ENCODE assay signal across 26 cellular contexts in the genomic region with DNA sequence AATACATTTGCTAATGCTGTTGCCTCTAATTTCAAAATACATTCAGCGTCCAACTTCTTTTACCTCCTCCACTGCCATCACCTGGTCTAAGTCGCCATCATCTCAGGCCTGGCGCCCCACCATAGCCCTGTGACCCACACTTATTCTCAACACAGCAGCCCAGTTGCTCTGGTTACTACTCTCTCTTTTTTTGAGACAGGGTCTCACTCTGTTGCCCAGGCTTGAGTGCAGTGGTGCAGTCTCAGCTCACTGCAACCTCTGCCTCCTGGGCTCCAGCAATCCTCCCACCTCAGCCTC. TPM values are rescaled to one million over a fixed set of nuclear protein-coding genes. Genes with fewer than 3 reads are reported as not detected.
DNase-seq lines count a peak whose midpoint lies in the region; ATAC-seq, FAIRE-seq and TF ChIP-seq lines count a peak whose summit lies in the region.
"Had no signal": no experiment of that assay in that cellular context is flagged by ENCODE, and none has a peak within 500 bp of the region (broad histone marks: within the 10 kb centered on the region; RNA-seq: fewer than 3 reads in every experiment).

No MANE protein-coding gene starts in this region.

- peak overlapping the region; percentile 26 for H3K4me3 Mint-ChIP-seq in neural progenitor cell
- H3K4me3 Mint-ChIP-seq: B cell; CD4-positive, alpha-beta T cell; CD8-positive, alpha-beta T cell had no signal

- peak overlapping the region; percentile 53 for H3K27ac Mint-ChIP-seq in neural progenitor cell
- H3K27ac Mint-ChIP-seq: B cell; CD4-positive, alpha-beta T cell; CD8-positive, alpha-beta T cell had no signal

- BruUV-seq in HepG2 (replicated peaks; lab: Mats Ljungman, UMichigan) = no TSS peak

- H3F3A ChIP-seq in neural progenitor cell (ENCODE audit: low read depth) = peaks cover 25% of the 10 kb centered on the region

- H3K4me2 ChIP-seq in HepG2 (ENCODE audit: low read depth, low read length) (no peak overlapping the region), neural progenitor cell (no peak overlapping the region)
- H3K4me2 ChIP-seq: A549 had no signal

- TF ChIP-seq CTCF in HepG2 (CRISPR knock-in tag; IDR thresholded peaks at IDR 0.05) (no peak), right lobe of liver (IDR thresholded peaks at IDR 0.05) (no peak), neural progenitor cell (IDR thresholded peaks at IDR 0.05) (no peak)

- TF ChIP-seq EP300 in HepG2 (IDR thresholded peaks at IDR 0.05; ENCODE audit: low read depth in 2 of 2, low read length in 2 of 2) (no peak), HepG2 (CRISPR knock-in tag; IDR thresholded peaks at IDR 0.05; ENCODE audit: borderline replicate concordance) (no peak)

- no peak overlapping the region for H2AFZ ChIP-seq in HepG2 (ENCODE audit: low read length)
- no peak overlapping the region for H2AFZ ChIP-seq in neural progenitor cell (replicated peaks)

- DNase-seq in activated effector memory CD4-positive, alpha-beta T cell treated with anti-CD3 and anti-CD28 coated beads, Interleukin-2, amount 50 U/mL, for 16 hours = peak; percentile 12
- no peak for DNase-seq in activated effector memory CD4-positive, alpha-beta T cell treated with Interleukin-2 at 50 U/mL for 16 hours
- DNase-seq in HepG2 (ENCODE audit: low spot score) (no peak), right lobe of liver (no peak), neural progenitor cell (ENCODE audit: low spot score) (no peak), aorta (no peak), NCI-H1417 (lab: John Stamatoyannopoulos, UW) (no peak)
- DNase-seq: AML-193; Calu3; CD8-positive, alpha-beta T cell; DMS79; DND-41; EL; GDM1 had no signal

- H3K79me2 ChIP-seq in HepG2 (ENCODE audit: insufficient read depth, low read length) (peaks cover 4% of the 10 kb centered on the region), neural progenitor cell (ENCODE audit: low read depth) (no peaks in the 10 kb centered on the region)

- H3K27me3 ChIP-seq in HepG2 (ENCODE audit: control insufficient read depth in 1 of 2, insufficient read depth in 2 of 2, low read length in 2 of 2) (no peaks in the 10 kb centered on the region), right lobe of liver (no peaks in the 10 kb centered on the region), neural progenitor cell (peaks cover 37% of the 10 kb centered on the region), aorta (ENCODE audit: control insufficient read depth in 1 of 2, insufficient read depth in 2 of 2, low read length in 1 of 2) (no peaks in the 10 kb centered on the region)

- TF ChIP-seq POLR2A in HepG2 (IDR thresholded peaks at IDR 0.05; ENCODE audit: insufficient read depth in 1 of 2, low read depth in 2 of 2, low read length in 2 of 2) = no peak
- no peak for TF ChIP-seq POLR2A in right lobe of liver (IDR thresholded peaks at IDR 0.05)

- FAIRE-seq in HepG2 (lab: Jason Lieb, UNC) = no peak
- FAIRE-seq: A549, D721Med, GM12878, GM12892, GM18507 had no signal

- H3K9ac ChIP-seq in HepG2 (ENCODE audit: insufficient read depth, low read depth, low read length) = no peak overlapping the region
- H3K9ac ChIP-seq in neural progenitor cell = no peak overlapping the region
- H3K9ac ChIP-seq: BLaER1 treated with 17β-estradiol and CSF1 and Interleukin-3, amounts not matched to agents 10 nM and 100 nM had no signal

- CTCF ChIA-PET in HepG2 (lab: Yijun Ruan, JAX; ENCODE audit: low intra/inter-chr PET ratio, low total read pairs) = no interaction called here

- ATAC-seq in HepG2 (no peak), right lobe of liver (no peak), aorta (ENCODE audit: low FRiP score) (no peak)
- ATAC-seq: A549; CD8-positive, alpha-beta T cell; GM12878 had no signal

- peaks cover 19% of the 10 kb centered on the region for H3K27me3 Mint-ChIP-seq in neural progenitor cell (ENCODE audit: insufficient read depth, low read depth)
- H3K27me3 Mint-ChIP-seq: CD4-positive, alpha-beta T cell had no signal

- POLR2A ChIA-PET in HepG2 (lab: Yijun Ruan, JAX) = interaction anchor here (0.9 to 5.1 kb wide), 9 partner anchors 10 to 168 kb away, joined by 3 to 53 read pairs (median 10); no protein-coding TSS in a partner anchor

- H3K27ac ChIP-seq in HepG2 (ENCODE audit: extremely low read length, insufficient read depth, low read length) = peak overlapping the region; percentile 88
- no peak overlapping the region for H3K27ac ChIP-seq in right lobe of liver
- H3K27ac ChIP-seq in neural progenitor cell = no peak overlapping the region
- no peak overlapping the region for H3K27ac ChIP-seq in aorta (ENCODE audit: low read depth in 1 of 2, low read length in 2 of 2)
- H3K27ac ChIP-seq: 22Rv1; A549; BLaER1 treated with 17β-estradiol and CSF1 and Interleukin-3, amounts not matched to agents 10 nM and 100 nM; C4-2B had no signal

- peaks cover 5% of the 10 kb centered on the region for H3K9me3 Mint-ChIP-seq in neural progenitor cell
- H3K9me3 Mint-ChIP-seq: CD4-positive, alpha-beta T cell had no signal

- intact Hi-C loops in HepG2 (cut with micrococcal nuclease; ENCODE audit: unreplicated experiment) = no loop called here
- intact Hi-C loops in right lobe of liver (cut with DNase I) = no loop called here
- intact Hi-C loops in aorta (cut with DNase I) = loop anchor here in 1 of 2 donors (10.0 kb wide), 1 partner anchor 166 kb away; no protein-coding TSS in a partner anchor

- H3K4me1 Mint-ChIP-seq in neural progenitor cell = peaks cover 62% of the 10 kb centered on the region
- H3K4me1 Mint-ChIP-seq: B cell had no signal

- H3K36me3 ChIP-seq in HepG2 (replicated peaks in 1 of 2; ENCODE audit: control insufficient read depth in 1 of 2, insufficient read depth in 2 of 2, low read length in 2 of 2) (peaks cover 0 to 2% of the 10 kb centered on the region in 2 experiments; a peak in 1 of 5 replicates), right lobe of liver (no peaks in the 10 kb centered on the region), neural progenitor cell (no peaks in the 10 kb centered on the region), aorta (ENCODE audit: control insufficient read depth in 1 of 2, insufficient read depth in 2 of 2, low read length in 1 of 2) (no peaks in the 10 kb centered on the region)
- H3K36me3 ChIP-seq: BLaER1 treated with 17β-estradiol and CSF1 and Interleukin-3, amounts not matched to agents 10 nM and 100 nM had no signal

- H3K9me3 ChIP-seq in HepG2 (ENCODE audit: low read length) = no peaks in the 10 kb centered on the region
- H3K9me3 ChIP-seq in right lobe of liver = no peaks in the 10 kb centered on the region
- H3K9me3 ChIP-seq in neural progenitor cell (ENCODE audit: low read depth) = no peaks in the 10 kb centered on the region
- H3K9me3 ChIP-seq in aorta (ENCODE audit: control insufficient read depth, low read length) = no peaks in the 10 kb centered on the region
- H3K9me3 ChIP-seq: A549, Caco-2 had no signal

- in situ Hi-C loops in HepG2 (cut with HindIII; ENCODE audit: extremely low pct_ligation_motif_present, low pct_unique_long_range_greater_than_20kb) = no loop called here

- peaks cover 78% of the 10 kb centered on the region for H3K4me1 ChIP-seq in HepG2 (ENCODE audit: insufficient read depth, low read length)
- no peaks in the 10 kb centered on the region for H3K4me1 ChIP-seq in right lobe of liver
- H3K4me1 ChIP-seq in neural progenitor cell = peaks cover 24% of the 10 kb centered on the region
- H3K4me1 ChIP-seq in aorta (ENCODE audit: control insufficient read depth in 1 of 2, insufficient read depth in 2 of 2, low read length in 2 of 2) = no peaks in the 10 kb centered on the region
- H3K4me1 ChIP-seq: A549 had no signal

- no peaks in the 10 kb centered on the region for H4K20me1 ChIP-seq in HepG2 (ENCODE audit: insufficient read depth, low read length)
- no peaks in the 10 kb centered on the region for H4K20me1 ChIP-seq in neural progenitor cell (ENCODE audit: low read depth)

- H3K36me3 Mint-ChIP-seq in neural progenitor cell = no peaks in the 10 kb centered on the region
- H3K36me3 Mint-ChIP-seq: CD8-positive, alpha-beta T cell had no signal

- no peak overlapping the region for H3K4me3 ChIP-seq in HepG2 (replicated peaks in 1 of 3; ENCODE audit: insufficient read depth in 1 of 3, low read depth in 2 of 3, low read length in 3 of 3)
- H3K4me3 ChIP-seq in right lobe of liver = no peak overlapping the region
- H3K4me3 ChIP-seq in neural progenitor cell = no peak overlapping the region
- no peak overlapping the region for H3K4me3 ChIP-seq in aorta (ENCODE audit: low read length in 2 of 2)
- H3K4me3 ChIP-seq: A549; BLaER1 treated with 17β-estradiol and CSF1 and Interleukin-3, amounts not matched to agents 10 nM and 100 nM; GM12878 had no signal

- WGBS in HepG2 (ENCODE audit: low lambda C conversion rate) = over 99% methylated on average over 3 of the region's 3 CpGs
- 91% methylated on average over 3 of the region's 3 CpGs for WGBS in right lobe of liver (ENCODE audit: insufficient coverage, low coverage, low lambda C conversion rate, missing lambda C conversion rate)
- 97 to 100% methylated on average over 3 of the region's 3 CpGs for WGBS in aorta, 2 donors

- TF ChIP-seq RAD21 in HepG2 (CRISPR knock-in tag; IDR thresholded peaks at IDR 0.05) = no peak

RNA-seq across cellular contexts. Expression of gene NKD1, which starts 7.5 kb away (rescaled TPM):
- total RNA-seq in HepG2 (2016; rRNA removed; fragmentation: Illumina TruSeq; extraction: Trizol) (59.0 and 70.4 TPM in 2 replicates), right lobe of liver (1 to 10 TPM in 5 of 6 experiments, under 1 TPM in 1; 0.69 to 2.6 (median 2.1) TPM), neural progenitor cell (ENCODE audit: low replicate concordance) (3.3 and 5.3 TPM in 2 replicates), aorta (10 to 100 TPM; 34.4 to 55.2 TPM)
- total RNA-seq in HepG2 (2016; cell fraction: cytosol; rRNA removed; fragmentation: Illumina TruSeq; extraction: Trizol; ENCODE audit: low read depth) = 19.9 and 25.5 TPM in 2 replicates
- total RNA-seq in HepG2 (2016; cell fraction: insoluble cytoplasmic fraction; rRNA removed; fragmentation: Illumina TruSeq; extraction: Trizol) = 50.0 and 70.7 TPM in 2 replicates
- 136 and 148 TPM in 2 replicates for total RNA-seq in HepG2 (2016; cell fraction: membrane; rRNA removed; fragmentation: Illumina TruSeq; extraction: Trizol)
- total RNA-seq in HepG2 (2016; cell fraction: nucleus; rRNA removed; fragmentation: Illumina TruSeq; extraction: Trizol) = 61.9 and 70.6 TPM in 2 replicates
- polyA plus RNA-seq in HepG2 (2011; rRNA removed) (86.1 and 121 TPM in 2 replicates), aorta (1 to 10 TPM; 5.1 to 7.6 TPM)
- polyA plus RNA-seq in HepG2 (2011; cell fraction: cytosol; rRNA removed) = 22.3 and 49.7 TPM in 2 replicates
- polyA plus RNA-seq in HepG2 (2011; cell fraction: nucleus; rRNA removed) = 150 and 275 TPM in 2 replicates
- polyA plus RNA-seq in HepG2 (2012) = 58.7 and 76.3 TPM in 2 replicates
- 106 and 127 TPM in 2 replicates for polyA plus RNA-seq in HepG2 (2016; cell fraction: cytosol; fragmentation: Illumina TruSeq; extraction: Trizol; ENCODE audit: low read depth)
- 95.8 and 124 TPM in 2 replicates for polyA plus RNA-seq in HepG2 (2016; cell fraction: insoluble cytoplasmic fraction; fragmentation: Illumina TruSeq; extraction: Trizol; ENCODE audit: low read depth)
- 156 and 170 TPM in 2 replicates for polyA plus RNA-seq in HepG2 (2016; cell fraction: membrane; fragmentation: Illumina TruSeq; extraction: Trizol; ENCODE audit: low read depth)
- 155 and 169 TPM in 2 replicates for polyA plus RNA-seq in HepG2 (2016; cell fraction: nucleus; fragmentation: Illumina TruSeq; extraction: Trizol; ENCODE audit: insufficient read depth, low read depth)
- polyA minus RNA-seq in HepG2 (2011; rRNA and poly(A)+ RNA removed; ENCODE audit: low replicate concordance) = 0.02 and 110 TPM in 2 replicates
- 14.3 and 28.8 TPM in 2 replicates for polyA minus RNA-seq in HepG2 (2011; cell fraction: cytosol; rRNA and poly(A)+ RNA removed)
- polyA minus RNA-seq in HepG2 (2011; cell fraction: nucleus; rRNA and poly(A)+ RNA removed) = 43.1 and 57.6 TPM in 2 replicates
- total RNA-seq: G401 had no signal
